ENCODE assay signal across 4 cellular contexts in genomic region chr2:166455823-166456222, GRCh38. TPM values are rescaled to one million over a fixed set of nuclear protein-coding genes. Genes with fewer than 3 reads are reported as not detected.
"Had no signal": no experiment of that assay in that cellular context is flagged by ENCODE, and none has a peak within 500 bp of the region (broad histone marks: within the 10 kb centered on the region; RNA-seq: fewer than 3 reads in every experiment).

No MANE protein-coding gene starts in this region.

RNA-seq across cellular contexts. Expression of gene SCN7A, which starts 38.2 kb away (rescaled TPM):
- total RNA-seq: HepG2, HT-29, HT1080 had no signal
- polyA plus RNA-seq: IgD-negative memory B cell had no signal
